In the genomic region with DNA sequence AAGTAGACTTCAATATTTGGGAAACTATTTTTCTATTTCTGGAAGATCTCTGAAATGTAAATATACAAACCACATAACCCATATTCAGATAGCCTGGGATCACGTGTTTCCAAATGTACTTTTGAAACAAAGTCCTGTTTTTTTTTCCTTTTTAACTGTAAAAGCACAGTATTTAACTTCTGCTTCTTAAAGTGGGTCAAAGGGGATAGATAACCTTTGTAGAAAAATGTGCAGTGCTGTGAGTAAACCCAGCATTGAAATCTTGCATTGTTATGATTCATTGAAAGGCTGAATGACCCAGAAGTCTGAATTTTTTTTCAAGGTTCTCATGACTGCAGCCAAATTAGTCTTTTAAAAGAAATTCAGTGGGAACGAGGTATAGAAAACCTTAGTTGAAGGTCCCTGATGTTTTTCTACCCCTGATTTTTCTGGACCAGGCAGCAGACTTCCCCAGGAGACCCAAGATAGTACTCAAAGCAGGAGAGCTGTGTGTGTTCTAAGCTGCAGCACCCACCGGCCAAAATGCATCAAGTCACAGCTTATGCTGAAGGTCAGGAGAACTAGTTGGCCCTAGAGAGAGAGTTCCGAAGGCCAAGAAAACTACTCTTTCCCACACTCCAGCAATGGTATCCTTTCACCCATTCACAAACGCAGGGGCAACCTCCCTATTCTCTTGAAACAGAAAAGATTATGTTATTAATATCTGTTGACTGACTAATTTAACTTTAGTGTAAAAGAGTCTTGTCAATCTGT, we compare ENCODE assay signal across 8 cellular contexts. TPM values are rescaled to one million over a fixed set of nuclear protein-coding genes. Genes with fewer than 3 reads are reported as not detected.
DNase-seq lines count a peak whose midpoint lies in the region; ATAC-seq, FAIRE-seq and TF ChIP-seq lines count a peak whose summit lies in the region.

No MANE protein-coding gene starts in this region.

- peaks cover 80% of the 10 kb centered on the region for H3K4me1 Mint-ChIP-seq in activated naive CD8-positive, alpha-beta T cell treated with anti-CD3 and anti-CD28 coated beads for 36 hours
- peaks cover 71% of the 10 kb centered on the region for H3K4me1 Mint-ChIP-seq in stimulated activated effector memory CD8-positive, alpha-beta T cell treated with anti-CD3 and anti-CD28 coated beads, Interleukin-12 subunit alpha, Interleukin-12 subunit beta, amount 100 ng/mL, for 72 hours

- H3K9ac ChIP-seq in keratinocyte (ENCODE audit: control insufficient read depth, extremely low read depth, insufficient read depth, low read length): peak overlapping the region; percentile 1

- peak overlapping the region; percentile 56 for H3K27ac ChIP-seq in keratinocyte (ENCODE audit: control insufficient read depth, insufficient read depth, low read length)

- DNase-seq in HS-27A (ENCODE audit: low read depth) (peak; percentile 82), keratinocyte (ENCODE audit: low read depth, low spot score) (no peak), SHP77 (lab: John Stamatoyannopoulos, UW) (no peak)
- no peak for DNase-seq in activated naive CD8-positive, alpha-beta T cell treated with anti-CD3 and anti-CD28 coated beads for 36 hours
- no peak for DNase-seq in stimulated activated effector memory CD8-positive, alpha-beta T cell treated with anti-CD3 and anti-CD28 coated beads, Interleukin-12 subunit alpha, Interleukin-12 subunit beta, amount 100 ng/mL, for 72 hours (ENCODE audit: low spot score in 2 of 2)

- no peaks in the 10 kb centered on the region for H3K27me3 ChIP-seq in keratinocyte (ENCODE audit: control insufficient read depth, extremely low read depth, insufficient read depth, low read length)

- dilution Hi-C loops in keratinocyte (cut with MboI; ENCODE audit: extremely low pct_ligation_motif_present, low sequenced_read_pairs): no loop called here

- H2AFZ ChIP-seq in keratinocyte (ENCODE audit: control insufficient read depth, low read length): no peak overlapping the region

- H3K4me3 Mint-ChIP-seq in activated naive CD8-positive, alpha-beta T cell treated with anti-CD3 and anti-CD28 coated beads for 36 hours: no peak overlapping the region
- peak overlapping the region; percentile 53 for H3K4me3 Mint-ChIP-seq in stimulated activated effector memory CD8-positive, alpha-beta T cell treated with anti-CD3 and anti-CD28 coated beads, Interleukin-12 subunit alpha, Interleukin-12 subunit beta, amount 100 ng/mL, for 72 hours

- peaks cover 39% of the 10 kb centered on the region for H3K4me1 ChIP-seq in keratinocyte (ENCODE audit: control insufficient read depth, extremely low read depth, insufficient read depth, low read length)

- H3K36me3 ChIP-seq in keratinocyte (ENCODE audit: control insufficient read depth in 2 of 2, extremely low read depth in 1 of 2, insufficient read depth in 2 of 2, low read length in 2 of 2): no peaks in the 10 kb centered on the region

- no peaks in the 10 kb centered on the region for H3K27me3 Mint-ChIP-seq in activated naive CD8-positive, alpha-beta T cell treated with anti-CD3 and anti-CD28 coated beads for 36 hours

- peaks cover 2% of the 10 kb centered on the region for H3K79me2 ChIP-seq in keratinocyte (ENCODE audit: control insufficient read depth, insufficient read depth, low read length)

- H3K27ac Mint-ChIP-seq in activated naive CD8-positive, alpha-beta T cell treated with anti-CD3 and anti-CD28 coated beads for 36 hours: peak overlapping the region; percentile 52
- H3K27ac Mint-ChIP-seq in stimulated activated effector memory CD8-positive, alpha-beta T cell treated with anti-CD3 and anti-CD28 coated beads, Interleukin-12 subunit alpha, Interleukin-12 subunit beta, amount 100 ng/mL, for 72 hours: peak overlapping the region; percentile 80

- no peak overlapping the region for H3K4me3 ChIP-seq in keratinocyte (ENCODE audit: control insufficient read depth in 2 of 3, extremely low read depth in 1 of 3, insufficient read depth in 2 of 3, low read depth in 1 of 3, low read length in 3 of 3)

- H3K9me1 ChIP-seq in keratinocyte (ENCODE audit: control insufficient read depth, extremely low read depth, insufficient read depth, low read length): no peaks in the 10 kb centered on the region

- H3K4me2 ChIP-seq in keratinocyte (ENCODE audit: control insufficient read depth, extremely low read depth, insufficient read depth, low read depth, low read length): peak overlapping the region; percentile 22

- H3K36me3 Mint-ChIP-seq in activated naive CD8-positive, alpha-beta T cell treated with anti-CD3 and anti-CD28 coated beads for 36 hours: peaks cover 56% of the 10 kb centered on the region
- peaks cover 62% of the 10 kb centered on the region for H3K36me3 Mint-ChIP-seq in stimulated activated effector memory CD8-positive, alpha-beta T cell treated with anti-CD3 and anti-CD28 coated beads, Interleukin-12 subunit alpha, Interleukin-12 subunit beta, amount 100 ng/mL, for 72 hours

- peak; percentile 57 for FAIRE-seq in keratinocyte (lab: Jason Lieb, UNC)

- peaks cover 3% of the 10 kb centered on the region for H3K9me3 Mint-ChIP-seq in activated naive CD8-positive, alpha-beta T cell treated with anti-CD3 and anti-CD28 coated beads for 36 hours
- H3K9me3 Mint-ChIP-seq in stimulated activated effector memory CD8-positive, alpha-beta T cell treated with anti-CD3 and anti-CD28 coated beads, Interleukin-12 subunit alpha, Interleukin-12 subunit beta, amount 100 ng/mL, for 72 hours: no peaks in the 10 kb centered on the region

- no peak for TF ChIP-seq CTCF in keratinocyte (optimal IDR thresholded peaks at IDR 0.05 in 1 of 3, IDR thresholded peaks at IDR 0.05 in 1 of 3, conservative IDR thresholded peaks at IDR 0.05 in 1 of 3; ENCODE audit: extremely low read depth in 1 of 3, insufficient read depth in 2 of 3, low read length in 3 of 3)

- no peaks in the 10 kb centered on the region for H4K20me1 ChIP-seq in keratinocyte (ENCODE audit: control insufficient read depth, extremely low read depth, insufficient read depth, low read length)

- peak; percentile 80 for ATAC-seq in stimulated activated effector memory CD8-positive, alpha-beta T cell treated with anti-CD3 and anti-CD28 coated beads, Interleukin-12 subunit alpha, Interleukin-12 subunit beta, amount 100 ng/mL, for 72 hours
- no peak for ATAC-seq in GM19023 (IDR thresholded peaks at IDR 0.05; ENCODE audit: unreplicated experiment)
- no peak for ATAC-seq in HG03521 (IDR thresholded peaks at IDR 0.05; ENCODE audit: unreplicated experiment)
- no peak for ATAC-seq in GM19328 (IDR thresholded peaks at IDR 0.05; ENCODE audit: unreplicated experiment)

- no peaks in the 10 kb centered on the region for H3K9me3 ChIP-seq in keratinocyte (ENCODE audit: control insufficient read depth, low read depth, low read length)

RNA-seq across cellular contexts. Expression of a gene that starts 43.6 kb away (rescaled TPM):
- 1 to 10 TPM; 9.3 to 9.4 TPM for total RNA-seq in activated naive CD8-positive, alpha-beta T cell treated with anti-CD3 and anti-CD28 coated beads for 36 hours
- 4.6 to 7.7 TPM (median 7.0 TPM) in 3 replicates for polyA plus RNA-seq in keratinocyte
- polyA plus RNA-seq in keratinocyte (2011; ENCODE audit: low read depth): 1.4 TPM
- polyA plus RNA-seq in keratinocyte (2011; cell fraction: cytosol; rRNA removed): 3.8 and 6.4 TPM in 2 replicates
- polyA plus RNA-seq in keratinocyte (2011; cell fraction: nucleus; rRNA removed): 11.2 and 11.8 TPM in 2 replicates
- 3.7 and 5.2 TPM in 2 replicates for polyA plus RNA-seq in keratinocyte (2012; ENCODE audit: low replicate concordance)
- polyA minus RNA-seq in keratinocyte: 4.9 to 9.7 TPM (median 8.8 TPM) in 3 replicates
- 3.5 TPM for polyA minus RNA-seq in keratinocyte (2011; cell fraction: cytosol; rRNA and poly(A)+ RNA removed)
- 9.9 and 14.8 TPM in 2 replicates for polyA minus RNA-seq in keratinocyte (2011; cell fraction: nucleus; rRNA and poly(A)+ RNA removed)

RNA-seq across cellular contexts. Expression of a gene that starts 44.4 kb away (rescaled TPM):
- total RNA-seq in activated naive CD8-positive, alpha-beta T cell treated with anti-CD3 and anti-CD28 coated beads for 36 hours: 100 to 1,000 TPM; 231 to 239 TPM
- 26.4 to 34.6 TPM (median 31.2 TPM) in 3 replicates for polyA plus RNA-seq in keratinocyte
- polyA plus RNA-seq in keratinocyte (2011; ENCODE audit: low read depth): 53.6 TPM
- 42.9 and 50.0 TPM in 2 replicates for polyA plus RNA-seq in keratinocyte (2011; cell fraction: cytosol; rRNA removed)
- 27.8 and 33.4 TPM in 2 replicates for polyA plus RNA-seq in keratinocyte (2011; cell fraction: nucleus; rRNA removed)
- 22.4 and 27.3 TPM in 2 replicates for polyA plus RNA-seq in keratinocyte (2012; ENCODE audit: low replicate concordance)
- 6.6 to 27.2 TPM (median 24.0 TPM) in 3 replicates for polyA minus RNA-seq in keratinocyte
- 77.3 TPM for polyA minus RNA-seq in keratinocyte (2011; cell fraction: cytosol; rRNA and poly(A)+ RNA removed)
- polyA minus RNA-seq in keratinocyte (2011; cell fraction: nucleus; rRNA and poly(A)+ RNA removed): 18.4 and 30.9 TPM in 2 replicates
